ENCODE assay signal across 7 cellular contexts in genomic region chr3:146640955-146641867, GRCh38. TPM values are rescaled to one million over a fixed set of nuclear protein-coding genes. Genes with fewer than 3 reads are reported as not detected.
DNase-seq lines count a peak whose midpoint lies in the region; ATAC-seq, FAIRE-seq and TF ChIP-seq lines count a peak whose summit lies in the region.

No MANE protein-coding gene starts in this region.

- H3K27me3 ChIP-seq in bronchial epithelial cell (ENCODE audit: control insufficient read depth, insufficient read depth, low read length): no peaks in the 10 kb centered on the region
- no peaks in the 10 kb centered on the region for H3K27me3 ChIP-seq in H7 (ENCODE audit: control insufficient read depth, insufficient read depth, low read length)

- no peaks in the 10 kb centered on the region for H3K27me3 Mint-ChIP-seq in memory B cell

- H3K4me1 Mint-ChIP-seq in memory B cell: no peaks in the 10 kb centered on the region

- no peaks in the 10 kb centered on the region for H3K9me3 Mint-ChIP-seq in memory B cell

- H3K4me3 Mint-ChIP-seq in memory B cell: no peak overlapping the region

- DNase-seq in EH (ENCODE audit: low read depth) (peak; percentile 59), NCI-H748 treated with DMSO at 0.1 percent for 48 hours (lab: John Stamatoyannopoulos, UW) (peak; percentile 27), bronchial epithelial cell (ENCODE audit: low read depth) (peak; percentile 55), memory B cell (ENCODE audit: low spot score in 2 of 2) (no peak), H7 (no peak)

- ATAC-seq in GM19455 (IDR thresholded peaks at IDR 0.05; ENCODE audit: unreplicated experiment) (peak; percentile 80), HG03432 (IDR thresholded peaks at IDR 0.05; ENCODE audit: unreplicated experiment) (peak; percentile 90), memory B cell (ENCODE audit: low read depth) (peak; percentile 44)

- no peak overlapping the region for H3K27ac Mint-ChIP-seq in memory B cell

- FAIRE-seq in bronchial epithelial cell (lab: Jason Lieb, UNC): no peak

- H3K36me3 Mint-ChIP-seq in memory B cell: no peaks in the 10 kb centered on the region

- H3K4me3 ChIP-seq in bronchial epithelial cell (ENCODE audit: low read depth, low read length): no peak overlapping the region
- H3K4me3 ChIP-seq in H7 (ENCODE audit: insufficient read depth, low read depth, low read length): no peak overlapping the region

- H3K36me3 ChIP-seq in bronchial epithelial cell (ENCODE audit: control insufficient read depth, insufficient read depth, low read length): no peaks in the 10 kb centered on the region
- no peaks in the 10 kb centered on the region for H3K36me3 ChIP-seq in H7 (replicated peaks; ENCODE audit: control insufficient read depth, insufficient read depth, low read length)

- peak; percentile 36 for TF ChIP-seq CTCF in bronchial epithelial cell (IDR thresholded peaks at IDR 0.05; ENCODE audit: insufficient read depth, low read length, severe bottlenecking)

RNA-seq across cellular contexts. Expression of gene PLSCR5, which starts 36.1 kb away (rescaled TPM):
- not detected in 2 replicates for total RNA-seq in bronchial epithelial cell
- total RNA-seq in H7 (2014; rRNA removed; shearing (Covaris generic)): not detected in 2 replicates

Comparison
In these comparisons a context has a peak if more than half of its experiments do, and no peak if none do; other contexts are left out.
1. DNase-seq: peak in EH (single experiment), NCI-H748 treated with DMSO at 0.1 percent for 48 hours (single experiment) and bronchial epithelial cell (single experiment); none in memory B cell (0 of 2) and H7 (single experiment).
2. Peak in every context shown above with its lines, with median percentiles within 50 percentile points of each other: ATAC-seq.